In the genomic region with DNA sequence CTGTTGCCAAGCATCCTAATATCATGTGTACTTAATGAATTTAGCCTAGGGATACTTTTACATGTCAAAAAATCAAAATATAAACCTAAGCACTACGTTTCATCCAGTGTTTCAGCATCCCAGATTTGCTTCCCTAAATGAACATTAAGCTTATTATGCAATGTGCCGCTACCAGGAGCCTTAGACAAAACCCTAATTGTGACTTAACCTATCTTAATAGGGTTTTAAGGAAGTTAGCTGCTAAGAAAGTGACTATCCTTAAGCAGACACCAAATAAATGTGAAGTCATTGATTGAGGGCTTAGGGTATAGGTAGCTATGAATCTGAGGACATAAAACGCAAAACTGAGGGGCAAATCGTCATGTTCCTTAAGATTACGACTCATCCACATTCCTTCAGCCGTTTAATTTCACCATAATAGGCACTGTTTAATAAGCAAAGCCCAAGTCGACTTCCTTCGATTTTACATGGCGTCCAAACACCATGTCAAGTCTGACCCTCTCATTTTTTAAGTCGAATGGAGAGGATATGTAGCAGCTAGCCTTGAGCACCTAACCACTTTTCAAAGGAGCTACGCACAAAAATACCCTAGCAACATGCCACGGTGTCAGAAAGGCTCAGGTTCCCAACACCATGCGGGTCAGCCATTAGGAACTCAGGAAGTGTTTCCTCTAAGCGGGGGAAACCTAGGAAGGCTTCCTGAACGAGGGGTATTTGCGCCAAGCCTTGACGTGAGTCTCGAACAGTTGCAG, we compare ENCODE assay signal across 8 cellular contexts. TPM values are rescaled to one million over a fixed set of nuclear protein-coding genes. Genes with fewer than 3 reads are reported as not detected.
DNase-seq lines count a peak whose midpoint lies in the region; ATAC-seq and TF ChIP-seq lines count a peak whose summit lies in the region.

No MANE protein-coding gene starts in this region.

- TF ChIP-seq EP300 in sigmoid colon (IDR thresholded peaks at IDR 0.05): no peak

- peaks cover 6% of the 10 kb centered on the region; the same call in 1 of the 2 replicates for H3K36me3 ChIP-seq in BLaER1
- no peaks in the 10 kb centered on the region for H3K36me3 ChIP-seq in sigmoid colon

- peak overlapping the region; percentile 98 for H3K9ac ChIP-seq in BLaER1

- TF ChIP-seq CTCF in VCaP (conservative IDR thresholded peaks at IDR 0.05) (no peak), foreskin fibroblast (IDR thresholded peaks at IDR 0.05; ENCODE audit: low read depth, low read length) (no peak), sigmoid colon (IDR thresholded peaks at IDR 0.05) (no peak)

- WGBS in sigmoid colon, 2 donors: 4 to 6% methylated on average over 18 of the region's 18 CpGs

- H3K4me1 ChIP-seq in BLaER1: peaks cover 75% of the 10 kb centered on the region
- H3K4me1 ChIP-seq in sigmoid colon: peaks cover 0 to 63% (median 51%) of the 10 kb centered on the region in 4 donors

- peak overlapping the region; percentile 81 for H3K4me2 ChIP-seq in BLaER1

- intact Hi-C loops in sigmoid colon (cut with DNase I): loop anchor here (2.0 to 10.0 kb wide), 3 partner anchors 162 to 750 kb away; a partner anchor contains a TSS

- peaks cover 52% of the 10 kb centered on the region for H4K20me1 ChIP-seq in BLaER1

- peak; percentile 2 for ATAC-seq in HG02973 (IDR thresholded peaks at IDR 0.05; ENCODE audit: unreplicated experiment)
- no peak for ATAC-seq in GM21528 (IDR thresholded peaks at IDR 0.05; ENCODE audit: low FRiP score, unreplicated experiment)

- DNase-seq in foreskin fibroblast (peak in 1 of 2 donors; percentile 43), sigmoid colon (no peak), NK-92 (lab: John Stamatoyannopoulos, UW; ENCODE audit: unreplicated experiment) (no peak), NCI-H1436 (lab: John Stamatoyannopoulos, UW) (no peak)

- no peaks in the 10 kb centered on the region for H3K9me3 ChIP-seq in BLaER1
- H3K9me3 ChIP-seq in sigmoid colon: no peaks in the 10 kb centered on the region

- H3K27me3 ChIP-seq in BLaER1 (no peaks in the 10 kb centered on the region), sigmoid colon (no peaks in the 10 kb centered on the region)

- H3K27ac ChIP-seq in BLaER1 (peak overlapping the region; percentile 99), VCaP (peak overlapping the region; percentile 98), sigmoid colon (peak overlapping the region; percentile 97 to 99 (median 98))

- no peak for TF ChIP-seq POLR2A in sigmoid colon (IDR thresholded peaks at IDR 0.05)

- peak overlapping the region; percentile 87 for H3K4me3 ChIP-seq in BLaER1
- H3K4me3 ChIP-seq in foreskin fibroblast (ENCODE audit: low read depth in 1 of 2, low read length in 2 of 2): peak overlapping the region; percentile 77 to 89
- peak overlapping the region; percentile 73 to 93 (median 84) for H3K4me3 ChIP-seq in sigmoid colon

RNA-seq across cellular contexts. Expression of a gene that starts 1.1 kb away (rescaled TPM):
- total RNA-seq in sigmoid colon: 100 to 1,000 TPM; 201 to 281 (median 247) TPM
- polyA plus RNA-seq in sigmoid colon: 100 to 1,000 TPM; 115 to 182 (median 117) TPM

RNA-seq across cellular contexts. Expression of a gene that starts 1.4 kb away (rescaled TPM):
- 100 to 1,000 TPM; 245 to 295 (median 286) TPM for total RNA-seq in sigmoid colon
- polyA plus RNA-seq in sigmoid colon: 100 to 1,000 TPM; 135 to 178 (median 166) TPM

RNA-seq across cellular contexts. Expression of a gene that starts 41.7 kb away (rescaled TPM):
- 10 to 100 TPM; 19.3 to 32.6 (median 28.1) TPM for total RNA-seq in sigmoid colon
- 10 to 100 TPM; 24.0 to 41.6 (median 33.0) TPM for polyA plus RNA-seq in sigmoid colon
